1 cellular context compared by ENCODE assay signal in the genomic region with DNA sequence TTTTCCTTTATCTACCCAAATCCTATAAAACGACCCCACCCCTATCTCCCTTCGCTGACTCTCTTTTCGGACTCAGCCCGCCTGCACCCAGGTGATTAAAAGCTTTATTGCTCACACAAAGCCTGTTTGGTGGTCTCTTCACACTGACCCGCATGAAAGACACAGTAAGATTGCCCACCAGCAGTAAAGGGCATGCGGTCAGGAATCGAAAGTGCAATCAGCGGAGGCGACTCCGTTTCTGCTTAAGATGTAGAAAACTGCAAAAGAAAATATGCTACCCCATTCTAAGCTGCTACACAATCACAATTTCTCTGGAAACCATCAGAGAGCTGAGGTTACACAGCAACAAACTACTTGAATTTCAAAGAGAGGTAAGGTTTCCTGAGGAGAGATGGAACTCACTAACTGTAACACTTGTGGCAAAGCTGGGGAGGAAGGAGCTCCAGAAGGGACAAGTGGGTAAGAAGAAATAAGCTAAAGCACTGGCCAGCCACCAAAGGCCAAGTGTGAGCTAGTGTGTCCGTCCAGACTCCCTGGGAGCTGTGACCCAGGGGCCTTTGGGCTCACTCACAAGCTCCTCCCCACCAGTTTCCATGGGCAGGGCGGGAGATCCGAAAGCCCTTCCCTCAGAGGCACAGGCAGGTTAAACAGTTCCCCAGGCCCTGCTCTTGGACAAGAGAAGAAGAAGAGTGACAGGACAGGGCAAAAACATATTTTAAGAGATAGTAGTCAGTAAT.
TF ChIP-seq lines count a peak whose summit lies in the region.

No MANE protein-coding gene starts in this region.

TF ChIP-seq in SK-N-SH treated with all-trans-retinoic acid at 6 μM for 48 hours, 23 proteins besides CTCF, POLR2A, EP300 and RAD21 (continued from another document):
- TF ChIP-seq, protein P1, sequence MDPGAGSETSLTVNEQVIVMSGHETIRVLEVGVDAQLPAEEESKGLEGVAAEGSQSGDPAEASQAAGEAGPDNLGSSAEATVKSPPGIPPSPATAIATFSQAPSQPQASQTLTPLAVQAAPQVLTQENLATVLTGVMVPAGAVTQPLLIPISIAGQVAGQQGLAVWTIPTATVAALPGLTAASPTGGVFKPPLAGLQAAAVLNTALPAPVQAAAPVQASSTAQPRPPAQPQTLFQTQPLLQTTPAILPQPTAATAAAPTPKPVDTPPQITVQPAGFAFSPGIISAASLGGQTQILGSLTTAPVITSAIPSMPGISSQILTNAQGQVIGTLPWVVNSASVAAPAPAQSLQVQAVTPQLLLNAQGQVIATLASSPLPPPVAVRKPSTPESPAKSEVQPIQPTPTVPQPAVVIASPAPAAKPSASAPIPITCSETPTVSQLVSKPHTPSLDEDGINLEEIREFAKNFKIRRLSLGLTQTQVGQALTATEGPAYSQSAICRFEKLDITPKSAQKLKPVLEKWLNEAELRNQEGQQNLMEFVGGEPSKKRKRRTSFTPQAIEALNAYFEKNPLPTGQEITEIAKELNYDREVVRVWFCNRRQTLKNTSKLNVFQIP (CRISPR knock-in tag; IDR thresholded peaks at IDR 0.05; ENCODE audit: borderline replicate concordance, low read depth) = no peak
- no peak for TF ChIP-seq ARNTL (CRISPR knock-in tag; IDR thresholded peaks at IDR 0.05; ENCODE audit: borderline replicate concordance, low read depth)
